ENCODE assay signal across 8 cellular contexts in the genomic region with DNA sequence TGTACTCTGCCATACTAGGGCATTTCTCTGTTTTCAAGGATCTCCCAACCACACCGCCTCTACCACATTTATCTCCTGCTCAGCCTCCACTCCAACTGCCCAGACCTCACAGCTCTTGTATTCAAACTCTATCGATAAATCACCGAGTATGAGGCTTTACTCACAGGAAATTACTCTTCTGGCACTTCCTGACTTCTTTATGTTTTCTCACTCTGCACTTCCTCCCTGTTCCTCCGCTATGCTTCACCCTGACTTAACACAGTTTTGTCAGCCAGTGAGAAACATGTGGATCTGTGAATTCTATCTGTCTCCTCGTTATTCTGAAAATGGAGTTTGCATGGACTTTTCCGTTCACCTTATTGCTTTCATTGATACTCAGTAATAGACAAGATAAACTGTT. TPM values are rescaled to one million over a fixed set of nuclear protein-coding genes. Genes with fewer than 3 reads are reported as not detected.
DNase-seq lines count a peak whose midpoint lies in the region; ATAC-seq, FAIRE-seq and TF ChIP-seq lines count a peak whose summit lies in the region.

No MANE protein-coding gene starts in this region.

- H3K4me3 Mint-ChIP-seq in CD8-positive, alpha-beta T cell, result peak overlapping the region; percentile 84
- H3K4me3 Mint-ChIP-seq in activated T-helper 1 cell treated with anti-CD3 and anti-CD28 coated beads, Interleukin-12 subunit alpha, Interleukin-12 subunit beta, Interleukin-2, Interleukin-4 antibody, amounts not matched to agents 30 ng/mL and 10 ng/mL and 1 ng/mL, durations not matched to agents 14 hours and 24 hours and 36 hours, result peak overlapping the region; percentile 82
- H3K4me3 Mint-ChIP-seq in naive B cell (peak overlapping the region; percentile 80 to 97 (median 86)), glutamatergic neuron (ENCODE audit: unreplicated experiment) (no peak overlapping the region)

- peak; percentile 10 for ATAC-seq in CD8-positive, alpha-beta T cell
- no peak for ATAC-seq in naive B cell (ENCODE audit: low read depth in 2 of 2)
- no peak for ATAC-seq in sciatic nerve
- ATAC-seq in HG03432 (IDR thresholded peaks at IDR 0.05; ENCODE audit: unreplicated experiment), result no peak

- H3K27ac Mint-ChIP-seq in CD8-positive, alpha-beta T cell, result peak overlapping the region; percentile 96
- peak overlapping the region; percentile 94 for H3K27ac Mint-ChIP-seq in activated T-helper 1 cell treated with anti-CD3 and anti-CD28 coated beads, Interleukin-12 subunit alpha, Interleukin-12 subunit beta, Interleukin-2, Interleukin-4 antibody, amounts not matched to agents 30 ng/mL and 10 ng/mL and 1 ng/mL, durations not matched to agents 14 hours and 24 hours and 36 hours
- H3K27ac Mint-ChIP-seq in naive B cell (peak overlapping the region; percentile 72 to 96 (median 90)), glutamatergic neuron (ENCODE audit: unreplicated experiment) (no peak overlapping the region)

- no peaks in the 10 kb centered on the region for H3K9me3 Mint-ChIP-seq in CD8-positive, alpha-beta T cell
- H3K9me3 Mint-ChIP-seq in activated T-helper 1 cell treated with anti-CD3 and anti-CD28 coated beads, Interleukin-12 subunit alpha, Interleukin-12 subunit beta, Interleukin-2, Interleukin-4 antibody, amounts not matched to agents 30 ng/mL and 10 ng/mL and 1 ng/mL, durations not matched to agents 14 hours and 24 hours and 36 hours, result no peaks in the 10 kb centered on the region
- no peaks in the 10 kb centered on the region for H3K9me3 Mint-ChIP-seq in naive B cell
- H3K9me3 Mint-ChIP-seq in glutamatergic neuron (ENCODE audit: unreplicated experiment), result no peaks in the 10 kb centered on the region

- no peaks in the 10 kb centered on the region for H3K9me3 ChIP-seq in CD8-positive, alpha-beta T cell (ENCODE audit: low read length)

- peaks cover 45% of the 10 kb centered on the region for H3K4me1 ChIP-seq in CD8-positive, alpha-beta T cell (ENCODE audit: insufficient read depth, low read length)

- no peaks in the 10 kb centered on the region for H3K27me3 ChIP-seq in CD8-positive, alpha-beta T cell (ENCODE audit: insufficient read depth, low read length)

- FAIRE-seq in HTR-8/SVneo (lab: Jason Lieb, UNC), result peak; percentile 69

- H3K27me3 Mint-ChIP-seq in CD8-positive, alpha-beta T cell (ENCODE audit: low read depth), result no peaks in the 10 kb centered on the region
- H3K27me3 Mint-ChIP-seq in activated T-helper 1 cell treated with anti-CD3 and anti-CD28 coated beads, Interleukin-12 subunit alpha, Interleukin-12 subunit beta, Interleukin-2, Interleukin-4 antibody, amounts not matched to agents 30 ng/mL and 10 ng/mL and 1 ng/mL, durations not matched to agents 14 hours and 24 hours and 36 hours (ENCODE audit: insufficient read depth), result peaks cover 4% of the 10 kb centered on the region
- H3K27me3 Mint-ChIP-seq in naive B cell (no peaks in the 10 kb centered on the region), glutamatergic neuron (ENCODE audit: unreplicated experiment) (peaks cover 3% of the 10 kb centered on the region)

- no peak for TF ChIP-seq CTCF in CD8-positive, alpha-beta T cell (IDR thresholded peaks at IDR 0.05)
- TF ChIP-seq CTCF in glutamatergic neuron (IDR thresholded peaks at IDR 0.05; ENCODE audit: partially characterized antibody, unreplicated experiment), result no peak

- no peaks in the 10 kb centered on the region for H3K36me3 ChIP-seq in CD8-positive, alpha-beta T cell (ENCODE audit: insufficient read depth, low read length)

- peak overlapping the region; percentile 21 for H3K4me3 ChIP-seq in CD8-positive, alpha-beta T cell (ENCODE audit: low read depth, low read length)

- peaks cover 52% of the 10 kb centered on the region for H3K4me1 Mint-ChIP-seq in CD8-positive, alpha-beta T cell (ENCODE audit: low read depth)
- H3K4me1 Mint-ChIP-seq in activated T-helper 1 cell treated with anti-CD3 and anti-CD28 coated beads, Interleukin-12 subunit alpha, Interleukin-12 subunit beta, Interleukin-2, Interleukin-4 antibody, amounts not matched to agents 30 ng/mL and 10 ng/mL and 1 ng/mL, durations not matched to agents 14 hours and 24 hours and 36 hours (ENCODE audit: low read depth), result peaks cover 59% of the 10 kb centered on the region
- H3K4me1 Mint-ChIP-seq in naive B cell, result peaks cover 27 to 55% (median 40%) of the 10 kb centered on the region in 3 donors
- peaks cover 6% of the 10 kb centered on the region for H3K4me1 Mint-ChIP-seq in glutamatergic neuron (ENCODE audit: low read depth, unreplicated experiment)

- POLR2A ChIA-PET in CD8-positive, alpha-beta T cell (lab: Charles Lee), result interaction anchor here (2.2 to 2.5 kb wide), 2 partner anchors 9 to 54 kb away, joined by 10 to 11 read pairs; no protein-coding TSS in a partner anchor

- peak in 4 of 7 experiments; percentile 3 to 51 (median 23) for DNase-seq in CD8-positive, alpha-beta T cell
- no peak for DNase-seq in HTR-8/SVneo (ENCODE audit: insufficient read length, low spot score)
- no peak for DNase-seq in activated T-helper 1 cell treated with anti-CD3 and anti-CD28 coated beads, Interleukin-12 subunit alpha, Interleukin-12 subunit beta, Interleukin-2, Interleukin-4 antibody, amounts not matched to agents 30 ng/mL and 10 ng/mL and 1 ng/mL, durations not matched to agents 14 hours and 24 hours and 36 hours (ENCODE audit: low spot score)
- DNase-seq in naive B cell, result peak; percentile 23
- DNase-seq in glutamatergic neuron, result no peak
- DNase-seq in sciatic nerve (ENCODE audit: low spot score), result no peak
- no peak for DNase-seq in pons (ENCODE audit: low spot score)

- peaks cover 21% of the 10 kb centered on the region for H3K36me3 Mint-ChIP-seq in CD8-positive, alpha-beta T cell
- peaks cover 12% of the 10 kb centered on the region for H3K36me3 Mint-ChIP-seq in activated T-helper 1 cell treated with anti-CD3 and anti-CD28 coated beads, Interleukin-12 subunit alpha, Interleukin-12 subunit beta, Interleukin-2, Interleukin-4 antibody, amounts not matched to agents 30 ng/mL and 10 ng/mL and 1 ng/mL, durations not matched to agents 14 hours and 24 hours and 36 hours (ENCODE audit: low read depth)
- H3K36me3 Mint-ChIP-seq in naive B cell (peaks cover 0 to 7% of the 10 kb centered on the region in 2 donors), glutamatergic neuron (ENCODE audit: unreplicated experiment) (no peaks in the 10 kb centered on the region)

- CTCF ChIA-PET in CD8-positive, alpha-beta T cell (lab: Charles Lee), result interaction anchor here (0.6 to 3.1 kb wide), 7 partner anchors 8 to 148 kb away, joined by 3 to 16 read pairs (median 4); a partner anchor contains a TSS

- intact Hi-C loops in CD8-positive, alpha-beta T cell (cut with DNase I, micrococcal nuclease), result loop anchor here in 1 of 2 experiments (5.0 kb wide), 1 partner anchor 64 kb away; a partner anchor contains a TSS
- intact Hi-C loops in activated T-helper 1 cell treated with anti-CD3 and anti-CD28 coated beads, Interleukin-12 subunit alpha, Interleukin-12 subunit beta, Interleukin-2, Interleukin-4 antibody, amounts not matched to agents 30 ng/mL and 10 ng/mL and 1 ng/mL, durations not matched to agents 14 hours and 24 hours and 36 hours (cut with micrococcal nuclease), result loop anchor here (5.0 kb wide), 2 partner anchors 64 to 189 kb away; a partner anchor contains a TSS
- intact Hi-C loops in sciatic nerve (cut with DNase I), result no loop called here

- H3K27ac ChIP-seq in CD8-positive, alpha-beta T cell (ENCODE audit: low read depth, low read length), result peak overlapping the region; percentile 19

RNA-seq across cellular contexts. Expression of a gene that starts 2.6 kb away (rescaled TPM):
- 10 to 100 TPM; 58.8 to 69.1 TPM for total RNA-seq in CD8-positive, alpha-beta T cell
- total RNA-seq in activated T-helper 1 cell treated with anti-CD3 and anti-CD28 coated beads, Interleukin-12 subunit alpha, Interleukin-12 subunit beta, Interleukin-2, Interleukin-4 antibody, amounts not matched to agents 30 ng/mL and 10 ng/mL and 1 ng/mL, durations not matched to agents 14 hours and 24 hours and 36 hours, result 117 and 130 TPM in 2 replicates
- polyA plus RNA-seq in naive B cell (ENCODE audit: low read depth in 6 of 6), result 100 to 1,000 TPM in 2 of 6 donors, 10 to 100 TPM in 4; 80.9 to 113 (median 92.0) TPM
- total RNA-seq in glutamatergic neuron (ENCODE audit: unreplicated experiment) (41.9 TPM), sciatic nerve (82.8 TPM)

RNA-seq across cellular contexts. Expression of a gene that starts 11.5 kb away (rescaled TPM):
- not detected for total RNA-seq in CD8-positive, alpha-beta T cell
- 0.37 and 0.41 TPM in 2 replicates for total RNA-seq in activated T-helper 1 cell treated with anti-CD3 and anti-CD28 coated beads, Interleukin-12 subunit alpha, Interleukin-12 subunit beta, Interleukin-2, Interleukin-4 antibody, amounts not matched to agents 30 ng/mL and 10 ng/mL and 1 ng/mL, durations not matched to agents 14 hours and 24 hours and 36 hours
- under 1 TPM in 2 of 6 donors, not detected in 4; 0.29 to 0.41 TPM for polyA plus RNA-seq in naive B cell (ENCODE audit: low read depth in 6 of 6)
- 3.7 TPM for total RNA-seq in glutamatergic neuron (ENCODE audit: unreplicated experiment)
- 1.1 TPM for total RNA-seq in sciatic nerve

Comparison
In these comparisons a context has a peak if more than half of its experiments do, and no peak if none do; other contexts are left out.
1. DNase-seq: peak in CD8-positive, alpha-beta T cell (4 of 7) and naive B cell (single experiment); none in HTR-8/SVneo (single experiment), activated T-helper 1 cell treated with anti-CD3 and anti-CD28 coated beads, Interleukin-12 subunit alpha, Interleukin-12 subunit beta, Interleukin-2, Interleukin-4 antibody, amounts not matched to agents 30 ng/mL and 10 ng/mL and 1 ng/mL, durations not matched to agents 14 hours and 24 hours and 36 hours (single experiment), glutamatergic neuron (single experiment), sciatic nerve (single experiment) and pons (single experiment).